13 cellular contexts compared by ENCODE assay signal in the genomic region with DNA sequence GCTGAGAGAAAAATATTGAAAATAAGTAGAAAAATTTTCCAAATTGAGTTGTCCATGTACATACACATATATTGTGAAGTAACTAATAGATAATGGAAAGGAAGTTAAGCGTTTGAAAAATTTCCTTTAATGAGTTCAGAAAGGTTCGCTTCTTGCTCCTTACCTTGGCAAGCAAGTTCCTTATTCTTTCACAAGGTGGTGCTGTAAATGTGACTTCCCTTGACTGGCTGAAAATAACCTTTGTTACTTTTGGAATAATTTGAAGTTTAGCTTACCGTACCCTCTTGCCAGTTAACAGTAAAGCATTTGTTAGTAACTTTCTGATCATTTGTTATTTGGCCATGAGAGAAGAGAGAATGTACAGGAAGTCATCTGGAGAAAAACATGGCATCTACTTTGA. TPM values are rescaled to one million over a fixed set of nuclear protein-coding genes. Genes with fewer than 3 reads are reported as not detected.
DNase-seq lines count a peak whose midpoint lies in the region; ATAC-seq, FAIRE-seq and TF ChIP-seq lines count a peak whose summit lies in the region.
"Had no signal": no experiment of that assay in that cellular context is flagged by ENCODE, and none has a peak within 500 bp of the region (broad histone marks: within the 10 kb centered on the region; RNA-seq: fewer than 3 reads in every experiment).

No MANE protein-coding gene starts in this region.

- H3K4me3 Mint-ChIP-seq in mesothelial cell of epicardium = no peak overlapping the region

- H3K4me2 ChIP-seq in KMS-11 = no peak overlapping the region

- intact Hi-C loops in body of pancreas (cut with DNase I) = no loop called here

- FAIRE-seq in G401.6 (lab: Jason Lieb, UNC) = peak; percentile 40

- no peak overlapping the region for H3K27ac ChIP-seq in KMS-11
- no peak overlapping the region for H3K27ac ChIP-seq in body of pancreas
- H3K27ac ChIP-seq: SJSA1, tibial nerve had no signal

- TF ChIP-seq CTCF in KMS-11 (conservative IDR thresholded peaks at IDR 0.05; ENCODE audit: low read depth, low read length) = 0 out of 2 replicates have a peak, but pooled peaks have one; percentile 17
- peak in 4 of 7 experiments; percentile 7 to 35 (median 13) for TF ChIP-seq CTCF in body of pancreas (IDR thresholded peaks at IDR 0.05)
- peak; percentile 53 for TF ChIP-seq CTCF in mesothelial cell of epicardium (IDR thresholded peaks at IDR 0.05; ENCODE audit: unreplicated experiment)

- H2AFZ ChIP-seq in KMS-11 (ENCODE audit: low read depth) = no peak overlapping the region

- no peaks in the 10 kb centered on the region for H3K27me3 Mint-ChIP-seq in mesothelial cell of epicardium (ENCODE audit: low read depth)

- DNase-seq in body of pancreas = no peak
- no peak for DNase-seq in mesothelial cell of epicardium (ENCODE audit: low spot score in 2 of 2, unreplicated experiment in 2 of 2)
- DNase-seq in NCI-H1105 (lab: John Stamatoyannopoulos, UW) = no peak
- DNase-seq in NCI-H774 (lab: John Stamatoyannopoulos, UW) = no peak
- DNase-seq in HUDEP-2 (lab: John Stamatoyannopoulos, UW; ENCODE audit: unreplicated experiment in 76 of 76) = no peak
- DNase-seq in midbrain (lab: John Stamatoyannopoulos, UW) = no peak
- DNase-seq: NCI-H2171 had no signal

- H3K9me3 Mint-ChIP-seq in mesothelial cell of epicardium = no peaks in the 10 kb centered on the region

- H4K20me1 ChIP-seq in KMS-11 (ENCODE audit: insufficient read depth) = no peaks in the 10 kb centered on the region

- H3K79me2 ChIP-seq in KMS-11 (ENCODE audit: insufficient read depth, low read depth) = no peaks in the 10 kb centered on the region

- no peaks in the 10 kb centered on the region for H3K27me3 ChIP-seq in KMS-11 (ENCODE audit: insufficient read depth, low read depth)
- H3K27me3 ChIP-seq in body of pancreas = no peaks in the 10 kb centered on the region
- H3K27me3 ChIP-seq: tibial nerve had no signal

- H3K36me3 Mint-ChIP-seq in mesothelial cell of epicardium = no peaks in the 10 kb centered on the region

- H3K9me3 ChIP-seq in body of pancreas = no peaks in the 10 kb centered on the region
- H3K9me3 ChIP-seq: SJSA1, tibial nerve had no signal

- WGBS in body of pancreas, 2 donors = 46 to 53% methylated on average over 3 of the region's 3 CpGs

- TF ChIP-seq POLR2A in body of pancreas (IDR thresholded peaks at IDR 0.05) = no peak

- H3K4me3 ChIP-seq in KMS-11 (IDR thresholded peaks at IDR 0.05; ENCODE audit: insufficient read depth, low read depth, low read length) = no peak overlapping the region
- no peak overlapping the region for H3K4me3 ChIP-seq in body of pancreas
- H3K4me3 ChIP-seq: SJSA1, tibial nerve had no signal

- H3K27ac Mint-ChIP-seq in mesothelial cell of epicardium = no peak overlapping the region

- H3K36me3 ChIP-seq in KMS-11 (ENCODE audit: insufficient read depth) (no peaks in the 10 kb centered on the region), body of pancreas (replicated peaks in 1 of 2; ENCODE audit: insufficient read depth in 1 of 2, low read depth in 2 of 2) (no peaks in the 10 kb centered on the region)
- H3K36me3 ChIP-seq: SJSA1, tibial nerve had no signal

- no peak for ATAC-seq in body of pancreas

- H3K9ac ChIP-seq in KMS-11 = no peak overlapping the region

- H3K4me1 Mint-ChIP-seq in mesothelial cell of epicardium = peaks cover 9% of the 10 kb centered on the region

- no peaks in the 10 kb centered on the region for H3K4me1 ChIP-seq in KMS-11 (ENCODE audit: low read depth, poor library complexity, severe bottlenecking)
- H3K4me1 ChIP-seq in body of pancreas = peaks cover 6% of the 10 kb centered on the region
- H3K4me1 ChIP-seq: SJSA1 had no signal

RNA-seq across cellular contexts. Expression of a gene that starts 41.6 kb away (rescaled TPM):
- total RNA-seq in body of pancreas = not detected
- total RNA-seq in mesothelial cell of epicardium = not detected in 3 replicates
- total RNA-seq: activated CD8-positive, alpha-beta memory T cell treated with anti-CD3 and anti-CD28 coated beads for 36 hours; glomerular endothelial cell; SJSA1; tibial nerve had no signal
